ENCODE assay signal across 20 cellular contexts in genomic region chr22:49549256-49549655, GRCh38.
DNase-seq lines count a peak whose midpoint lies in the region; ATAC-seq, FAIRE-seq and TF ChIP-seq lines count a peak whose summit lies in the region.
"Had no signal": no experiment of that assay in that cellular context is flagged by ENCODE, and none has a peak within 500 bp of the region (broad histone marks: within the 10 kb centered on the region; RNA-seq: fewer than 3 reads in every experiment).

No MANE protein-coding gene starts in this region.

- peaks cover 9% of the 10 kb centered on the region; the same call in 1 of the 2 replicates for H3F3A ChIP-seq in PC-9 (ENCODE audit: insufficient read depth, low read depth)

- no peaks in the 10 kb centered on the region for H3K4me1 Mint-ChIP-seq in activated naive CD8-positive, alpha-beta T cell treated with anti-CD3 and anti-CD28 coated beads, Interleukin-2, amount 10 ng/mL, durations not matched to agents 7 days and 5 days
- H3K4me1 Mint-ChIP-seq in activated naive CD8-positive, alpha-beta T cell treated with anti-CD3 and anti-CD28 coated beads, Interleukin-2, amount 50 U/mL, for 24 hours, result no peaks in the 10 kb centered on the region
- H3K4me1 Mint-ChIP-seq in type B pancreatic cell (ENCODE audit: unreplicated experiment), result peaks cover 15% of the 10 kb centered on the region
- H3K4me1 Mint-ChIP-seq: CD8-positive, alpha-beta memory T cell had no signal

- POLR2A ChIA-PET in activated naive CD8-positive, alpha-beta T cell treated with anti-CD3 and anti-CD28 coated beads, Interleukin-2, amount 10 ng/mL, durations not matched to agents 7 days and 5 days (lab: Charles Lee), result no interaction called here
- POLR2A ChIA-PET in PC-9 (lab: Charles Lee; ENCODE audit: unreplicated experiment), result no interaction called here

- ATAC-seq in activated naive CD8-positive, alpha-beta T cell treated with anti-CD3 and anti-CD28 coated beads, Interleukin-2, amount 10 ng/mL, durations not matched to agents 7 days and 5 days (ENCODE audit: low read depth), result no peak
- ATAC-seq in activated naive CD8-positive, alpha-beta T cell treated with anti-CD3 and anti-CD28 coated beads, Interleukin-2, amount 50 U/mL, for 24 hours, result no peak
- ATAC-seq in GM21529 (IDR thresholded peaks at IDR 0.05; ENCODE audit: unreplicated experiment), result no peak

- no peak for FAIRE-seq in GM12892 (lab: Jason Lieb, UNC)
- FAIRE-seq: A204.1, D721Med had no signal

- TF ChIP-seq CTCF in PC-9 (conservative IDR thresholded peaks at IDR 0.05) (no peak), osteoblast (IDR thresholded peaks at IDR 0.05; ENCODE audit: extremely low read depth, low read depth, low read length) (no peak), type B pancreatic cell (conservative IDR thresholded peaks at IDR 0.05) (no peak)

- H3K4me3 ChIP-seq in PC-9 (no peak overlapping the region), osteoblast (ENCODE audit: insufficient read depth, low read length) (no peak overlapping the region)
- H3K4me3 ChIP-seq: Peyer's patch, SJCRH30 had no signal

- H3K9me3 Mint-ChIP-seq in activated naive CD8-positive, alpha-beta T cell treated with anti-CD3 and anti-CD28 coated beads, Interleukin-2, amount 10 ng/mL, durations not matched to agents 7 days and 5 days, result peaks cover 9% of the 10 kb centered on the region
- H3K9me3 Mint-ChIP-seq in activated naive CD8-positive, alpha-beta T cell treated with anti-CD3 and anti-CD28 coated beads, Interleukin-2, amount 50 U/mL, for 24 hours, result peaks cover 8% of the 10 kb centered on the region
- H3K9me3 Mint-ChIP-seq in type B pancreatic cell, result peaks cover 4% of the 10 kb centered on the region

- H3K27ac ChIP-seq in PC-9, result no peak overlapping the region
- H3K27ac ChIP-seq in osteoblast (ENCODE audit: low read depth, low read length), result no peak overlapping the region
- H3K27ac ChIP-seq: C4-2B, KMS-11, Peyer's patch, SJCRH30 had no signal

- H3K9me2 ChIP-seq in PC-9 (ENCODE audit: insufficient read depth), result no peaks in the 10 kb centered on the region

- H3K4me1 ChIP-seq in PC-9 (replicated peaks; ENCODE audit: insufficient read depth) (peaks cover 31% of the 10 kb centered on the region), osteoblast (ENCODE audit: insufficient read depth, low read length) (no peaks in the 10 kb centered on the region)
- H3K4me1 ChIP-seq: Peyer's patch, SJCRH30 had no signal

- H3K27me3 Mint-ChIP-seq in activated naive CD8-positive, alpha-beta T cell treated with anti-CD3 and anti-CD28 coated beads, Interleukin-2, amount 10 ng/mL, durations not matched to agents 7 days and 5 days, result no peaks in the 10 kb centered on the region
- no peaks in the 10 kb centered on the region for H3K27me3 Mint-ChIP-seq in activated naive CD8-positive, alpha-beta T cell treated with anti-CD3 and anti-CD28 coated beads, Interleukin-2, amount 50 U/mL, for 24 hours
- peaks cover 9% of the 10 kb centered on the region for H3K27me3 Mint-ChIP-seq in type B pancreatic cell

- peak; percentile 9 for DNase-seq in activated naive CD8-positive, alpha-beta T cell treated with anti-CD3 and anti-CD28 coated beads, Interleukin-2, amount 10 ng/mL, durations not matched to agents 7 days and 5 days
- no peak for DNase-seq in activated naive CD8-positive, alpha-beta T cell treated with anti-CD3 and anti-CD28 coated beads, Interleukin-2, amount 50 U/mL, for 24 hours
- DNase-seq in PC-9, result no peak
- DNase-seq in osteoblast (ENCODE audit: insufficient read length, low spot score, missing footprints), result peak; percentile 75
- no peak for DNase-seq in type B pancreatic cell (ENCODE audit: extremely low spot score, unreplicated experiment)
- DNase-seq in GM12892 (ENCODE audit: insufficient read length), result no peak
- DNase-seq: CD8-positive, alpha-beta memory T cell; GOT3; IMR-90; NCI-H2029 treated with DMSO at 0.1 percent for 48 hours; NCI-H226; NCI-H774; NK-92 treated with Interleukin-12 subunit alpha and Interleukin-12 subunit beta, amount 100 ng/mL, for 24 hours; SJCRH30 had no signal

- no peak overlapping the region for H3K27ac Mint-ChIP-seq in activated naive CD8-positive, alpha-beta T cell treated with anti-CD3 and anti-CD28 coated beads, Interleukin-2, amount 10 ng/mL, durations not matched to agents 7 days and 5 days
- no peak overlapping the region for H3K27ac Mint-ChIP-seq in activated naive CD8-positive, alpha-beta T cell treated with anti-CD3 and anti-CD28 coated beads, Interleukin-2, amount 50 U/mL, for 24 hours
- H3K27ac Mint-ChIP-seq in type B pancreatic cell, result peak overlapping the region; percentile 100

- H3K27me3 ChIP-seq in PC-9 (ENCODE audit: insufficient read depth, low read depth) (peaks cover 98% of the 10 kb centered on the region), osteoblast (ENCODE audit: insufficient read depth, low read length) (no peaks in the 10 kb centered on the region)
- H3K27me3 ChIP-seq: Peyer's patch had no signal

- intact Hi-C loops in PC-9 (cut with micrococcal nuclease; ENCODE audit: unreplicated experiment), result no loop called here

- peaks cover 5% of the 10 kb centered on the region for H3K36me3 Mint-ChIP-seq in activated naive CD8-positive, alpha-beta T cell treated with anti-CD3 and anti-CD28 coated beads, Interleukin-2, amount 10 ng/mL, durations not matched to agents 7 days and 5 days
- H3K36me3 Mint-ChIP-seq in activated naive CD8-positive, alpha-beta T cell treated with anti-CD3 and anti-CD28 coated beads, Interleukin-2, amount 50 U/mL, for 24 hours (ENCODE audit: low read depth), result peaks cover 4% of the 10 kb centered on the region
- no peaks in the 10 kb centered on the region for H3K36me3 Mint-ChIP-seq in type B pancreatic cell

- no peak for TF ChIP-seq POLR2A in GM12892 (IDR thresholded peaks at IDR 0.05; ENCODE audit: low read depth, low read length)

- H3K9me3 ChIP-seq in PC-9 (ENCODE audit: insufficient read depth, low read depth) (no peaks in the 10 kb centered on the region), osteoblast (ENCODE audit: low read depth, low read length) (no peaks in the 10 kb centered on the region)
- H3K9me3 ChIP-seq: SJCRH30 had no signal

- H3K4me2 ChIP-seq in PC-9, result peak overlapping the region; percentile 72
- H3K4me2 ChIP-seq in osteoblast (ENCODE audit: insufficient read depth, low read length), result no peak overlapping the region
- H3K4me2 ChIP-seq: KMS-11 had no signal

- H4K20me1 ChIP-seq in PC-9 (ENCODE audit: insufficient read depth), result no peaks in the 10 kb centered on the region
- H4K20me1 ChIP-seq in osteoblast (ENCODE audit: insufficient read depth, low read length), result no peaks in the 10 kb centered on the region

- no peak overlapping the region for H3K4me3 Mint-ChIP-seq in activated naive CD8-positive, alpha-beta T cell treated with anti-CD3 and anti-CD28 coated beads, Interleukin-2, amount 10 ng/mL, durations not matched to agents 7 days and 5 days
- H3K4me3 Mint-ChIP-seq in activated naive CD8-positive, alpha-beta T cell treated with anti-CD3 and anti-CD28 coated beads, Interleukin-2, amount 50 U/mL, for 24 hours, result no peak overlapping the region
- H3K4me3 Mint-ChIP-seq in type B pancreatic cell, result no peak overlapping the region
- H3K4me3 Mint-ChIP-seq: CD8-positive, alpha-beta memory T cell had no signal

- BruUV-seq in PC-9 (replicated peaks; lab: Mats Ljungman, UMichigan), result no TSS peak

- CTCF ChIA-PET in PC-9 (lab: Charles Lee), result no interaction called here

- H2AFZ ChIP-seq in PC-9, result no peak overlapping the region
- no peak overlapping the region for H2AFZ ChIP-seq in osteoblast (ENCODE audit: low read length)

- H3K36me3 ChIP-seq in PC-9 (ENCODE audit: low read depth), result no peaks in the 10 kb centered on the region
- no peaks in the 10 kb centered on the region for H3K36me3 ChIP-seq in osteoblast (ENCODE audit: insufficient read depth, low read length)
- H3K36me3 ChIP-seq: Peyer's patch, SJCRH30 had no signal

- H3K79me2 ChIP-seq in PC-9 (ENCODE audit: low read depth) (no peaks in the 10 kb centered on the region), osteoblast (ENCODE audit: insufficient read depth, low read length) (no peaks in the 10 kb centered on the region)

Comparison
In these comparisons a context has a peak if more than half of its experiments do, and no peak if none do; other contexts are left out.
1. DNase-seq: peak in activated naive CD8-positive, alpha-beta T cell treated with anti-CD3 and anti-CD28 coated beads, Interleukin-2, amount 10 ng/mL, durations not matched to agents 7 days and 5 days (single experiment) and osteoblast (single experiment); none in activated naive CD8-positive, alpha-beta T cell treated with anti-CD3 and anti-CD28 coated beads, Interleukin-2, amount 50 U/mL, for 24 hours (single experiment), PC-9 (0 of 2), type B pancreatic cell (single experiment) and GM12892 (single experiment).